ENCODE assay signal across 11 cellular contexts in genomic region chr15:65385868-65386253, GRCh38. TPM values are rescaled to one million over a fixed set of nuclear protein-coding genes. Genes with fewer than 3 reads are reported as not detected.
DNase-seq lines count a peak whose midpoint lies in the region; ATAC-seq, FAIRE-seq and TF ChIP-seq lines count a peak whose summit lies in the region.
"Had no signal": no experiment of that assay in that cellular context is flagged by ENCODE, and none has a peak within 500 bp of the region (broad histone marks: within the 10 kb centered on the region; RNA-seq: fewer than 3 reads in every experiment).

No MANE protein-coding gene starts in this region.

- TF ChIP-seq POLR2A in gastrocnemius medialis (IDR thresholded peaks at IDR 0.05), result no peak

- intact Hi-C loops in Calu3 (cut with micrococcal nuclease; ENCODE audit: unreplicated experiment) (loop anchor here (1.0 kb wide), 1 partner anchor 68 kb away; no protein-coding TSS in a partner anchor), gastrocnemius medialis (cut with DNase I; ENCODE audit: low total_unique reads) (loop anchor here (1.0 kb wide), 1 partner anchor 67 kb away; no protein-coding TSS in a partner anchor)

- H3K36me3 ChIP-seq in gastrocnemius medialis, result peaks cover 0 to 6% of the 10 kb centered on the region in 2 donors

- TF ChIP-seq CTCF in Calu3 (IDR thresholded peaks at IDR 0.05; ENCODE audit: unreplicated experiment) (no peak), glutamatergic neuron (IDR thresholded peaks at IDR 0.05; ENCODE audit: partially characterized antibody, unreplicated experiment) (no peak), gastrocnemius medialis (IDR thresholded peaks at IDR 0.05 in 4 of 5, conservative IDR thresholded peaks at IDR 0.05 in 1 of 5) (no peak), GM13976 (IDR thresholded peaks at IDR 0.05; ENCODE audit: borderline replicate concordance, control extremely low read depth, extremely low read depth, insufficient read depth, missing control alignments) (no peak)

- DNase-seq in Calu3 (no peak), glutamatergic neuron (no peak), gastrocnemius medialis (no peak), urothelium cell line (ENCODE audit: low spot score) (no peak), ureter (ENCODE audit: low spot score) (no peak), GM13976 (ENCODE audit: low spot score) (no peak)

- no peaks in the 10 kb centered on the region for H3K27me3 ChIP-seq in gastrocnemius medialis

- BruUV-seq in Calu3 (replicated peaks; lab: Mats Ljungman, UMichigan), result no TSS peak

- no peaks in the 10 kb centered on the region for H3K9me3 ChIP-seq in gastrocnemius medialis

- no peak for FAIRE-seq in urothelium cell line (lab: Jason Lieb, UNC)
- FAIRE-seq: D721Med had no signal

- H3K27ac ChIP-seq in gastrocnemius medialis, result peak overlapping the region in 2 of 4 donors; percentile 4 to 43

- H3K4me1 ChIP-seq in gastrocnemius medialis, result peaks cover 3 to 8% of the 10 kb centered on the region in 2 donors

- CTCF ChIA-PET in Calu3 (lab: Charles Lee), result interaction anchor here (0.7 to 3.3 kb wide), 4 partner anchors 15 to 812 kb away, joined by 3 to 55 read pairs (median 4); no protein-coding TSS in a partner anchor

- H3K27me3 Mint-ChIP-seq in Calu3 (ENCODE audit: unreplicated experiment) (peaks cover 82% of the 10 kb centered on the region), glutamatergic neuron (ENCODE audit: unreplicated experiment) (peaks cover 2% of the 10 kb centered on the region)
- H3K27me3 Mint-ChIP-seq in activated T-helper 17 cell treated with anti-CD3 and anti-CD28 coated beads, Interleukin-2, amount 50 U/mL, for 72 hours, result peaks cover 18% of the 10 kb centered on the region

- H3K4me3 ChIP-seq in gastrocnemius medialis, result peak overlapping the region in 1 of 4 donors; percentile 39

- H3K36me3 Mint-ChIP-seq in Calu3 (ENCODE audit: insufficient read depth, unreplicated experiment) (no peaks in the 10 kb centered on the region), glutamatergic neuron (ENCODE audit: unreplicated experiment) (peaks cover 5% of the 10 kb centered on the region)
- H3K36me3 Mint-ChIP-seq in activated T-helper 17 cell treated with anti-CD3 and anti-CD28 coated beads, Interleukin-2, amount 50 U/mL, for 72 hours (ENCODE audit: low read depth), result no peaks in the 10 kb centered on the region

- H3K4me3 Mint-ChIP-seq in Calu3 (ENCODE audit: low read depth, unreplicated experiment) (peak overlapping the region; percentile 53), glutamatergic neuron (ENCODE audit: unreplicated experiment) (peak overlapping the region; percentile 25)
- peak overlapping the region; percentile 81 for H3K4me3 Mint-ChIP-seq in activated T-helper 17 cell treated with anti-CD3 and anti-CD28 coated beads, Interleukin-2, amount 50 U/mL, for 72 hours

- H3K9me3 Mint-ChIP-seq in Calu3 (ENCODE audit: low read depth, unreplicated experiment), result no peaks in the 10 kb centered on the region
- H3K9me3 Mint-ChIP-seq in activated T-helper 17 cell treated with anti-CD3 and anti-CD28 coated beads, Interleukin-2, amount 50 U/mL, for 72 hours, result no peaks in the 10 kb centered on the region
- H3K9me3 Mint-ChIP-seq in glutamatergic neuron (ENCODE audit: unreplicated experiment), result peaks cover 5% of the 10 kb centered on the region

- no peak for ATAC-seq in activated T-helper 17 cell treated with anti-CD3 and anti-CD28 coated beads, Interleukin-2, amount 50 U/mL, for 72 hours (replicated peaks)
- ATAC-seq in gastrocnemius medialis (peak; percentile 16 to 39), HG02678 (IDR thresholded peaks at IDR 0.05; ENCODE audit: unreplicated experiment) (no peak)

- H3K27ac Mint-ChIP-seq in Calu3 (ENCODE audit: unreplicated experiment), result no peak overlapping the region
- H3K27ac Mint-ChIP-seq in activated T-helper 17 cell treated with anti-CD3 and anti-CD28 coated beads, Interleukin-2, amount 50 U/mL, for 72 hours, result peak overlapping the region; percentile 80
- no peak overlapping the region for H3K27ac Mint-ChIP-seq in glutamatergic neuron (ENCODE audit: unreplicated experiment)

- in situ Hi-C loops in gastrocnemius medialis (cut with MboI; ENCODE audit: low sequenced_read_pairs in 4 of 4) (no loop called here), GM13976 (cut with MboI; ENCODE audit: low sequenced_read_pairs, unreplicated experiment) (no loop called here)

- H3K4me1 Mint-ChIP-seq in Calu3 (ENCODE audit: low read depth, unreplicated experiment) (no peaks in the 10 kb centered on the region), glutamatergic neuron (ENCODE audit: low read depth, unreplicated experiment) (peaks cover 23% of the 10 kb centered on the region)
- peaks cover 9% of the 10 kb centered on the region for H3K4me1 Mint-ChIP-seq in activated T-helper 17 cell treated with anti-CD3 and anti-CD28 coated beads, Interleukin-2, amount 50 U/mL, for 72 hours

RNA-seq across cellular contexts. Expression of gene IGDCC3, which starts 8.1 kb away (rescaled TPM):
- total RNA-seq in Calu3 (2022) (not detected in 2 replicates), glutamatergic neuron (ENCODE audit: unreplicated experiment) (342 TPM), gastrocnemius medialis (not detected), ureter (1.6 TPM)
- not detected for total RNA-seq in activated T-helper 17 cell treated with anti-CD3 and anti-CD28 coated beads, Interleukin-2, amount 50 U/mL, for 72 hours
- total RNA-seq: posterior vena cava; T-helper 2 cell treated with Interferon-gamma antibody and Interleukin-4, amounts not matched to agents 100 ng/mL and 5 ng/mL, for 36 hours had no signal

RNA-seq across cellular contexts. Expression of gene IGDCC4, which starts 36.9 kb away (rescaled TPM):
- total RNA-seq in Calu3 (2022) (0.17 and 0.64 TPM in 2 replicates), glutamatergic neuron (ENCODE audit: unreplicated experiment) (53.9 TPM), gastrocnemius medialis (1 to 10 TPM; 2.3 to 7.4 (median 2.8) TPM), ureter (2.1 TPM)
- total RNA-seq in activated T-helper 17 cell treated with anti-CD3 and anti-CD28 coated beads, Interleukin-2, amount 50 U/mL, for 72 hours, result under 1 TPM; 0.15 to 0.66 TPM
- total RNA-seq: T-helper 2 cell treated with Interferon-gamma antibody and Interleukin-4, amounts not matched to agents 100 ng/mL and 5 ng/mL, for 36 hours had no signal

Comparison
In these comparisons a context has a peak if more than half of its experiments do, and no peak if none do; other contexts are left out.
1. H3K4me3 Mint-ChIP-seq: peak in every context shown above with its lines; median percentile 81 in activated T-helper 17 cell treated with anti-CD3 and anti-CD28 coated beads, Interleukin-2, amount 50 U/mL, for 72 hours; 53 in Calu3; 25 in glutamatergic neuron.
2. ATAC-seq: peak in gastrocnemius medialis (2 of 2); none in activated T-helper 17 cell treated with anti-CD3 and anti-CD28 coated beads, Interleukin-2, amount 50 U/mL, for 72 hours (single experiment) and HG02678 (single experiment).
3. RNA of gene IGDCC3, which starts 8.1 kb away (total RNA-seq): 342 TPM in glutamatergic neuron (single experiment); 1.6 TPM in ureter (single experiment), not detected in Calu3, not detected in activated T-helper 17 cell treated with anti-CD3 and anti-CD28 coated beads, Interleukin-2, amount 50 U/mL, for 72 hours and not detected in gastrocnemius medialis; every median in the first group is over 100 times any median in the second.